2 cellular contexts compared by ENCODE assay signal in genomic region chr14:24911324-24912095, GRCh38.
TF ChIP-seq lines count a peak whose summit lies in the region.

No MANE protein-coding gene starts in this region.

TF ChIP-seq in K562, 482 proteins besides CTCF, POLR2A, EP300 and RAD21:
- TF ChIP-seq KAT2B (IDR thresholded peaks at IDR 0.05; ENCODE audit: low read depth, low read length) (no peak), ZNF512 (tag; IDR thresholded peaks at IDR 0.05) (peak; percentile 41; the same call in 1 of the 2 replicates), NFIC (IDR thresholded peaks at IDR 0.05) (0 out of 2 replicates have a peak, but pooled peaks have one; percentile 10)

TF ChIP-seq in HepG2, 621 proteins besides CTCF, POLR2A, EP300 and RAD21 (continues in another document):
- TF ChIP-seq REPIN1 (CRISPR knock-in tag; IDR thresholded peaks at IDR 0.05; ENCODE audit: borderline replicate concordance, low read depth): no peak
- no peak for TF ChIP-seq ZFP36L2 (CRISPR knock-in tag; IDR thresholded peaks at IDR 0.05)
- TF ChIP-seq HINFP (CRISPR knock-in tag; IDR thresholded peaks at IDR 0.05; ENCODE audit: low read depth): no peak
- no peak for TF ChIP-seq TAF1 (CRISPR knock-in tag; IDR thresholded peaks at IDR 0.05)
- no peak for TF ChIP-seq MIXL1 (CRISPR knock-in tag; IDR thresholded peaks at IDR 0.05)
- TF ChIP-seq ZNF616 (CRISPR knock-in tag; IDR thresholded peaks at IDR 0.05; ENCODE audit: low read depth): no peak
- no peak for TF ChIP-seq ZNF766 (CRISPR knock-in tag; IDR thresholded peaks at IDR 0.05; ENCODE audit: borderline replicate concordance)
- no peak for TF ChIP-seq THRA (CRISPR knock-in tag; IDR thresholded peaks at IDR 0.05; ENCODE audit: borderline replicate concordance)
- TF ChIP-seq NFIC (IDR thresholded peaks at IDR 0.05; ENCODE audit: low read length): no peak
- TF ChIP-seq TRIM22 (IDR thresholded peaks at IDR 0.05): peak; percentile 81; the same call in 1 of the 2 replicates
- TF ChIP-seq ARID5B (CRISPR knock-in tag; IDR thresholded peaks at IDR 0.05): 0 out of 2 replicates have a peak, but pooled peaks have one; percentile 10
- no peak for TF ChIP-seq SMC3 (IDR thresholded peaks at IDR 0.05; ENCODE audit: low read length)
- TF ChIP-seq TFAP4 (IDR thresholded peaks at IDR 0.05; ENCODE audit: borderline replicate concordance, low read depth): no peak
- TF ChIP-seq ZBTB25 (CRISPR knock-in tag; IDR thresholded peaks at IDR 0.05): no peak
- TF ChIP-seq GABPA (IDR thresholded peaks at IDR 0.05; ENCODE audit: low read depth, low read length): no peak
- TF ChIP-seq GABPA (CRISPR knock-in tag; IDR thresholded peaks at IDR 0.05; ENCODE audit: low read depth): no peak
- TF ChIP-seq JARID2 (CRISPR knock-in tag; IDR thresholded peaks at IDR 0.05; ENCODE audit: insufficient replicate concordance): no peak
- no peak for TF ChIP-seq PHF8 (CRISPR knock-in tag; IDR thresholded peaks at IDR 0.05)
- no peak for TF ChIP-seq IKZF1 (IDR thresholded peaks at IDR 0.05)
- peak; percentile 14; the same call in 1 of the 2 replicates for TF ChIP-seq ZNF644 (CRISPR knock-in tag; IDR thresholded peaks at IDR 0.05; ENCODE audit: low read depth)
- no peak for TF ChIP-seq ELK4 (CRISPR knock-in tag; IDR thresholded peaks at IDR 0.05; ENCODE audit: borderline replicate concordance)
- TF ChIP-seq KAT2B (IDR thresholded peaks at IDR 0.05; ENCODE audit: borderline replicate concordance, low read depth, low read length): no peak
- no peak for TF ChIP-seq BCLAF1 (IDR thresholded peaks at IDR 0.05)
- TF ChIP-seq DZIP1 (CRISPR knock-in tag; IDR thresholded peaks at IDR 0.05): no peak
- TF ChIP-seq SP1 (IDR thresholded peaks at IDR 0.05): no peak
- no peak for TF ChIP-seq SP1 (CRISPR knock-in tag; IDR thresholded peaks at IDR 0.05)
- TF ChIP-seq GATAD2A (CRISPR knock-in tag; IDR thresholded peaks at IDR 0.05): peak; percentile 48; the same call in 1 of the 2 replicates
- TF ChIP-seq KMT2B (CRISPR knock-in tag; IDR thresholded peaks at IDR 0.05): no peak
- TF ChIP-seq NONO (IDR thresholded peaks at IDR 0.05): peak; percentile 93; the same call in 1 of the 2 replicates
- TF ChIP-seq NONO (CRISPR knock-in tag; conservative IDR thresholded peaks at IDR 0.05): no peak
- TF ChIP-seq ZMYM4 (CRISPR knock-in tag; IDR thresholded peaks at IDR 0.05): peak; percentile 44; the same call in 1 of the 2 replicates
- TF ChIP-seq ZNF639 (CRISPR knock-in tag; conservative IDR thresholded peaks at IDR 0.05): no peak
- no peak for TF ChIP-seq ZBTB26 (CRISPR knock-in tag; IDR thresholded peaks at IDR 0.05; ENCODE audit: borderline replicate concordance)
- TF ChIP-seq ZNF260 (CRISPR knock-in tag; IDR thresholded peaks at IDR 0.05; ENCODE audit: borderline replicate concordance, low read depth): no peak
- no peak for TF ChIP-seq HNRNPH1 (optimal IDR thresholded peaks at IDR 0.05; ENCODE audit: low read depth, low read length)
- no peak for TF ChIP-seq PREB (CRISPR knock-in tag; IDR thresholded peaks at IDR 0.05)
- no peak for TF ChIP-seq ZNF274 (CRISPR knock-in tag; IDR thresholded peaks at IDR 0.05)
